In the genomic region with DNA sequence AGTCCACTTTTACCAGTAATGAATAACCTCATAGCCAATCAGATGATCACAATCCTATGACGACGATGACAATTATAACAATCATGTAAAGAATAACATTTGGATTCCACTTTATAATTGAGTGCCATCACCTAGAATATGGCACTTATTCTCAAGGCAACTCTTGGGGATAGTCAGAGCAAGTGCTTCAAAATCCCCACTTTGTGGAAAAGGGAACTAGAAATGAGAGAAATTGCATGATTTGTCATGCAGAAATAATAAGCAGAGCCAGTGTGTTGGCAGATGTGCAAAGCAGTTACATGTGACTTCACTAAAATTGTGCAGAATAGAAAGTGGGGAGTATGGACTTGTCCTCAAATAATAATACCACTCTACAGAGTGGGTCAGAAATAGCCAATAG, we compare ENCODE assay signal across 13 cellular contexts. TPM values are rescaled to one million over a fixed set of nuclear protein-coding genes. Genes with fewer than 3 reads are reported as not detected.
A peak's percentile ranks its signal among the peaks of the same experiment; 100 is the strongest.
DNase-seq lines count a peak whose midpoint lies in the region; ATAC-seq, FAIRE-seq and TF ChIP-seq lines count a peak whose summit lies in the region.
"Had no signal": no experiment of that assay in that cellular context is flagged by ENCODE, and none has a peak within 500 bp of the region (broad histone marks: within the 10 kb centered on the region; RNA-seq: fewer than 3 reads in every experiment).

No MANE protein-coding gene starts in this region.

- peaks cover 36% of the 10 kb centered on the region for H3K27me3 Mint-ChIP-seq in activated CD4-positive, alpha-beta T cell treated with anti-CD3 and anti-CD28 coated beads for 36 hours

- intact Hi-C loops in activated CD4-positive, alpha-beta T cell treated with anti-CD3 and anti-CD28 coated beads for 36 hours (cut with DNase I, micrococcal nuclease) = no loop called here
- intact Hi-C loops in right cardiac atrium (cut with DNase I) = no loop called here

- H3K9me3 Mint-ChIP-seq in activated CD4-positive, alpha-beta T cell treated with anti-CD3 and anti-CD28 coated beads for 36 hours (ENCODE audit: low read depth) = no peaks in the 10 kb centered on the region
- H3K9me3 Mint-ChIP-seq: natural killer cell treated with Interleukin-12 subunit alpha and Interleukin-12 subunit beta and Interleukin-15 and Interleukin-18, amount 100 ng/mL, for 72 hours had no signal

- ATAC-seq in GM19395 (IDR thresholded peaks at IDR 0.05; ENCODE audit: unreplicated experiment) (peak; percentile 73), HG02884 (IDR thresholded peaks at IDR 0.05; ENCODE audit: unreplicated experiment) (peak; percentile 74), right cardiac atrium (no peak)
- no peak for ATAC-seq in activated CD4-positive, alpha-beta T cell treated with anti-CD3 and anti-CD28 coated beads for 36 hours
- ATAC-seq: natural killer cell treated with Interleukin-12 subunit alpha and Interleukin-12 subunit beta and Interleukin-15 and Interleukin-18, amount 100 ng/mL, for 72 hours; PC-3 had no signal

- POLR2A ChIA-PET in activated CD4-positive, alpha-beta T cell treated with anti-CD3 and anti-CD28 coated beads for 36 hours (lab: Charles Lee) = no interaction called here

- CTCF ChIA-PET in activated CD4-positive, alpha-beta T cell treated with anti-CD3 and anti-CD28 coated beads for 36 hours (lab: Charles Lee) = interaction anchor here (1.0 kb wide), 1 partner anchor 93 kb away, joined by 3 read pairs; no protein-coding TSS in a partner anchor

- H3K4me3 Mint-ChIP-seq in activated CD4-positive, alpha-beta T cell treated with anti-CD3 and anti-CD28 coated beads for 36 hours = no peak overlapping the region
- H3K4me3 Mint-ChIP-seq: natural killer cell treated with Interleukin-12 subunit alpha and Interleukin-12 subunit beta and Interleukin-15 and Interleukin-18, amount 100 ng/mL, for 72 hours had no signal

- no peaks in the 10 kb centered on the region for H3K4me1 Mint-ChIP-seq in activated CD4-positive, alpha-beta T cell treated with anti-CD3 and anti-CD28 coated beads for 36 hours

- no peak for TF ChIP-seq POLR2A in GM12891 (IDR thresholded peaks at IDR 0.05; ENCODE audit: low read depth, low read length)

- H3K36me3 Mint-ChIP-seq in activated CD4-positive, alpha-beta T cell treated with anti-CD3 and anti-CD28 coated beads for 36 hours (ENCODE audit: low read depth) = no peaks in the 10 kb centered on the region
- H3K36me3 Mint-ChIP-seq: natural killer cell treated with Interleukin-12 subunit alpha and Interleukin-12 subunit beta and Interleukin-15 and Interleukin-18, amount 100 ng/mL, for 72 hours had no signal

- WGBS in right cardiac atrium = 61% methylated on average over 2 of the region's 2 CpGs

- H3K4me3 ChIP-seq in right cardiac atrium (ENCODE audit: low read length) = no peak overlapping the region
- H3K4me3 ChIP-seq: thyroid gland had no signal

- no peaks in the 10 kb centered on the region for H3K9me3 ChIP-seq in right cardiac atrium (ENCODE audit: control insufficient read depth, low read length)
- H3K9me3 ChIP-seq: thyroid gland had no signal

- no peak overlapping the region for H3K27ac Mint-ChIP-seq in activated CD4-positive, alpha-beta T cell treated with anti-CD3 and anti-CD28 coated beads for 36 hours
- H3K27ac Mint-ChIP-seq: natural killer cell treated with Interleukin-12 subunit alpha and Interleukin-12 subunit beta and Interleukin-15 and Interleukin-18, amount 100 ng/mL, for 72 hours had no signal

- DNase-seq in GM12891 (ENCODE audit: insufficient read length, low spot score) (no peak), KBM-7 (peak; percentile 18), HUDEP-2 (lab: John Stamatoyannopoulos, UW; ENCODE audit: unreplicated experiment in 76 of 76) (no peak), right cardiac atrium (no peak), NCI-H2196 (lab: John Stamatoyannopoulos, UW; ENCODE audit: unreplicated experiment) (no peak)
- DNase-seq in activated CD4-positive, alpha-beta T cell treated with anti-CD3 and anti-CD28 coated beads for 36 hours = no peak
- DNase-seq: activated gamma-delta T cell, C1 segment of cervical spinal cord, PC-3 had no signal

- no peak overlapping the region for H3K27ac ChIP-seq in right cardiac atrium (ENCODE audit: low read length)
- H3K27ac ChIP-seq: thyroid gland had no signal

- peaks cover 7% of the 10 kb centered on the region for H3K4me1 ChIP-seq in right cardiac atrium (ENCODE audit: control insufficient read depth, insufficient read depth, low read length)

- H3K27me3 ChIP-seq in right cardiac atrium (ENCODE audit: control insufficient read depth, insufficient read depth) = no peaks in the 10 kb centered on the region
- H3K27me3 ChIP-seq: thyroid gland had no signal

- in situ Hi-C loops in KBM-7 (cut with MboI; ENCODE audit: low pct_unique_long_range_greater_than_20kb, low sequenced_read_pairs) = no loop called here

- peak; percentile 88 for FAIRE-seq in GM12891 (lab: Jason Lieb, UNC)

TF ChIP-seq in GM12891, 5 proteins besides CTCF, POLR2A, EP300 and RAD21:
- TF ChIP-seq SPI1 (IDR thresholded peaks at IDR 0.05; ENCODE audit: low read depth, low read length) (peak; percentile 84), PAX5 (IDR thresholded peaks at IDR 0.05; ENCODE audit: insufficient read depth, low read length, severe bottlenecking) (no peak)

RNA-seq across cellular contexts. Expression of a gene that starts 41.3 kb away (rescaled TPM):
- polyA plus RNA-seq in GM12891 (2012; ENCODE audit: low read depth, missing spikeins) = 0.33 TPM
- total RNA-seq in activated CD4-positive, alpha-beta T cell treated with anti-CD3 and anti-CD28 coated beads for 36 hours = under 1 TPM; 0.02 to 0.05 TPM
- 1 to 10 TPM; 2.6 to 5.8 (median 4.4) TPM for total RNA-seq in right cardiac atrium
- 1.00 TPM for polyA plus RNA-seq in right cardiac atrium

Comparison
In these comparisons a context has a peak if more than half of its experiments do, and no peak if none do; other contexts are left out.
1. ATAC-seq: peak in GM19395 (single experiment) and HG02884 (single experiment); none in activated CD4-positive, alpha-beta T cell treated with anti-CD3 and anti-CD28 coated beads for 36 hours (single experiment) and right cardiac atrium (0 of 2).